In genomic region chr10:62632071-62632809, GRCh38 we compare ENCODE assay signal across 8 cellular contexts.
DNase-seq lines count a peak whose midpoint lies in the region; ATAC-seq and TF ChIP-seq lines count a peak whose summit lies in the region.

No MANE protein-coding gene starts in this region.

- no peaks in the 10 kb centered on the region for H3K36me3 ChIP-seq in colonic mucosa

- H3K36me3 Mint-ChIP-seq in HFFc6 (ENCODE audit: low read depth): no peaks in the 10 kb centered on the region

- no peak overlapping the region for H3K4me3 Mint-ChIP-seq in HFFc6

- H3K9me3 Mint-ChIP-seq in HFFc6: no peaks in the 10 kb centered on the region

- H3K27me3 ChIP-seq in colonic mucosa: no peaks in the 10 kb centered on the region

- no peak for TF ChIP-seq CTCF in GM20000 (IDR thresholded peaks at IDR 0.05; ENCODE audit: extremely low read depth, missing control alignments)
- no peak for TF ChIP-seq CTCF in HFFc6 (IDR thresholded peaks at IDR 0.05)
- no peak for TF ChIP-seq CTCF in colonic mucosa (IDR thresholded peaks at IDR 0.05)

- H3K27me3 Mint-ChIP-seq in HFFc6 (ENCODE audit: insufficient read depth): peaks cover 5% of the 10 kb centered on the region; the same call in 1 of the 2 replicates

- H3K9ac ChIP-seq in colonic mucosa (ENCODE audit: low read depth in 2 of 2, low read length in 2 of 2): no peak overlapping the region

- no peaks in the 10 kb centered on the region for H3K4me1 ChIP-seq in colonic mucosa

- no peak overlapping the region for H3K27ac ChIP-seq in colonic mucosa

- peak; percentile 73 for ATAC-seq in HG03520 (IDR thresholded peaks at IDR 0.05; ENCODE audit: unreplicated experiment)

- no peak overlapping the region for H3K4me3 ChIP-seq in colonic mucosa

- DNase-seq in COR-L47 (lab: John Stamatoyannopoulos, UW): peak; percentile 84
- peak; percentile 66 for DNase-seq in GM20000 (ENCODE audit: low spot score)
- peak; percentile 51 to 60 for DNase-seq in activated CD4-positive, alpha-beta T cell treated with anti-CD3 and anti-CD28 coated beads, Interleukin-2, amount 50 U/mL, for 4 hours
- DNase-seq in islet precursor cell: peak; percentile 38
- no peak for DNase-seq in HFFc6
- DNase-seq in foreskin melanocyte: no peak
- no peak for DNase-seq in colonic mucosa

- no peaks in the 10 kb centered on the region for H3K9me3 ChIP-seq in colonic mucosa

- no peak overlapping the region for H3K27ac Mint-ChIP-seq in HFFc6

- intact Hi-C loops in colonic mucosa (cut with DNase I): no loop called here

- H3K4me1 Mint-ChIP-seq in HFFc6 (ENCODE audit: low read depth): peaks cover 10% of the 10 kb centered on the region

Comparison
In these comparisons a context has a peak if more than half of its experiments do, and no peak if none do; other contexts are left out.
1. DNase-seq: peak in COR-L47 (single experiment), GM20000 (single experiment), activated CD4-positive, alpha-beta T cell treated with anti-CD3 and anti-CD28 coated beads, Interleukin-2, amount 50 U/mL, for 4 hours (2 of 2) and islet precursor cell (single experiment); none in HFFc6 (single experiment), foreskin melanocyte (single experiment) and colonic mucosa (single experiment).